ENCODE assay signal across 31 cellular contexts in the genomic region with DNA sequence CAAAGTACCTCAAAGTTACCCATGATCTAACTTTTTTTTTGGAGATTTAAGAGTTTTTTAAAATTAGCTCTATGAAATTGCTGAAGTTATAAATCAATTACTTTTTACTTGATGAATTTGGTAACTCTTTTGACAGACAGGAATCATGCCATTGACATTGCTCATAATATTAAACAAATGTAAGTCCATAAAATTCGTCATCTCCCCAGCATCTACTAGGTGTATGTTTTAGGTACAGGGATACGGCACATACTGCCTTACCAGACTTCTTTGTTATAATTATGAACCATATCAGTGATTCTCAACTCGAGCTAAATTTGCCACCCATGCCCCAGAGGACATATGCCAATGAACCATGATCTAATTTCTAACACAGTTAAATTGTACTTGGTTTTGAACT.
"Had no signal": no experiment of that assay in that cellular context is flagged by ENCODE, and none has a peak within 500 bp of the region (broad histone marks: within the 10 kb centered on the region; RNA-seq: fewer than 3 reads in every experiment).

No MANE protein-coding gene starts in this region.

- H3K27me3 ChIP-seq: body of pancreas, SJCRH30 had no signal

- H3K36me3 ChIP-seq: SJCRH30 had no signal

- H3K9me3 Mint-ChIP-seq: activated naive CD4-positive, alpha-beta T cell treated with anti-CD3 and anti-CD28 coated beads, Interleukin-2, amount 50 U/mL, for 24 hours; activated T-cell treated with anti-CD3 and anti-CD28 coated beads, Interleukin-2, amount 50 U/mL, for 24 hours; T-helper 2 cell treated with Interferon-gamma antibody and Interleukin-4, amounts not matched to agents 5 μg/mL and 100 μg/mL, for 36 hours; WTC11 had no signal

- H3K4me1 ChIP-seq: body of pancreas, SJCRH30 had no signal

- H3K4me2 ChIP-seq: PC-9, SK-N-SH had no signal

- H3K9me3 ChIP-seq: body of pancreas, SJCRH30, SK-N-SH had no signal

- FAIRE-seq: bronchial epithelial cell had no signal

- H3K27me3 Mint-ChIP-seq: activated CD4-positive, alpha-beta T cell treated with anti-CD3 and anti-CD28 coated beads for 36 hours; activated naive CD4-positive, alpha-beta T cell treated with anti-CD3 and anti-CD28 coated beads, Interleukin-2, amount 50 U/mL, for 24 hours; activated T-cell treated with anti-CD3 and anti-CD28 coated beads, Interleukin-2, amount 50 U/mL, for 24 hours had no signal

- H3K4me3 Mint-ChIP-seq: activated CD4-positive, alpha-beta T cell treated with anti-CD3 and anti-CD28 coated beads for 36 hours; activated CD4-positive, alpha-beta T cell treated with anti-CD3 and anti-CD28 coated beads, Interleukin-2, amount 10 ng/mL, durations not matched to agents 7 days and 5 days; activated CD8-positive, alpha-beta T cell treated with anti-CD3 and anti-CD28 coated beads, Interleukin-2, amount 10 ng/mL, durations not matched to agents 7 days and 5 days; activated naive CD4-positive, alpha-beta T cell treated with anti-CD3 and anti-CD28 coated beads, Interleukin-2, amount 50 U/mL, for 24 hours; activated naive CD8-positive, alpha-beta T cell treated with anti-CD3 and anti-CD28 coated beads, Interleukin-2, amount 10 ng/mL, durations not matched to agents 7 days and 5 days; activated T-cell treated with anti-CD3 and anti-CD28 coated beads, Interleukin-2, amount 50 U/mL, for 24 hours; T-helper 1 cell treated with Interleukin-12 subunit alpha and Interleukin-12 subunit beta and Interleukin-4 antibody, amounts not matched to agents 30 μg/mL and 1 μg/mL, for 36 hours; T-helper 2 cell treated with Interferon-gamma antibody and Interleukin-4, amounts not matched to agents 5 μg/mL and 100 μg/mL, for 36 hours; WTC11 had no signal

- H3K36me3 Mint-ChIP-seq: activated naive CD4-positive, alpha-beta T cell treated with anti-CD3 and anti-CD28 coated beads, Interleukin-2, amount 50 U/mL, for 24 hours; WTC11 had no signal

- DNase-seq: activated CD4-positive, alpha-beta T cell treated with anti-CD3 and anti-CD28 coated beads for 36 hours; activated CD4-positive, alpha-beta T cell treated with anti-CD3 and anti-CD28 coated beads, Interleukin-2, amount 10 ng/mL, durations not matched to agents 7 days and 5 days; activated CD4-positive, alpha-beta T cell treated with anti-CD3 and anti-CD28 coated beads, Interleukin-2, amount 50 U/mL, for 48 hours; activated CD8-positive, alpha-beta T cell treated with anti-CD3 and anti-CD28 coated beads, Interleukin-2, amount 10 ng/mL, durations not matched to agents 7 days and 5 days; activated gamma-delta T cell; activated naive CD4-positive, alpha-beta T cell treated with Interleukin-2 at 50 U/mL for 16 hours; activated naive CD8-positive, alpha-beta T cell treated with anti-CD3 and anti-CD28 coated beads, Interleukin-2, amount 10 ng/mL, durations not matched to agents 7 days and 5 days; activated T-cell treated with anti-CD3 and anti-CD28 coated beads, Interleukin-2, amount 50 U/mL, for 24 hours; amygdala; body of pancreas; caudate nucleus; cerebellar nuclear complex; NCI-H1105; NCI-H1436; NCI-H1694 treated with DMSO at 0.1 percent for 48 hours; NCI-H2029; NCI-H345; NCI-H524 treated with DMSO at 0.1 percent for 48 hours; NCI-H748 treated with DMSO at 0.1 percent for 48 hours; NK-92 treated with Interleukin-12 subunit alpha and Interleukin-12 subunit beta, amount 100 ng/mL, for 24 hours; PC-9; SHP77; SJCRH30; SK-N-SH had no signal

- H3K27ac ChIP-seq: body of pancreas, PC-9, SJCRH30 had no signal

- H3K4me3 ChIP-seq: body of pancreas, PC-9, SJCRH30 had no signal

- ATAC-seq: activated CD4-positive, alpha-beta T cell treated with anti-CD3 and anti-CD28 coated beads for 36 hours; activated CD4-positive, CD25-positive, alpha-beta regulatory T cell treated with anti-CD3 and anti-CD28 coated beads, Interleukin-2, amount 50 U/mL, for 24 hours; activated CD8-positive, alpha-beta T cell treated with anti-CD3 and anti-CD28 coated beads, Interleukin-2, amount 10 ng/mL, durations not matched to agents 7 days and 5 days; body of pancreas; WTC11 had no signal

- H3K27ac Mint-ChIP-seq: activated CD4-positive, alpha-beta T cell treated with anti-CD3 and anti-CD28 coated beads for 36 hours; activated CD4-positive, alpha-beta T cell treated with anti-CD3 and anti-CD28 coated beads, Interleukin-2, amount 10 ng/mL, durations not matched to agents 7 days and 5 days; activated CD8-positive, alpha-beta T cell treated with anti-CD3 and anti-CD28 coated beads, Interleukin-2, amount 10 ng/mL, durations not matched to agents 7 days and 5 days; activated naive CD8-positive, alpha-beta T cell treated with anti-CD3 and anti-CD28 coated beads, Interleukin-2, amount 10 ng/mL, durations not matched to agents 7 days and 5 days; activated T-cell treated with anti-CD3 and anti-CD28 coated beads, Interleukin-2, amount 50 U/mL, for 24 hours; activated T-helper 2 cell treated with anti-CD3 and anti-CD28 coated beads, Interferon-gamma antibody, Interleukin-2, Interleukin-4, amounts not matched to agents 10 μg/mL and 5 μg/mL and 100 μg/mL, durations not matched to agents 14 hours and 24 hours and 36 hours; T-helper 1 cell treated with Interleukin-12 subunit alpha and Interleukin-12 subunit beta and Interleukin-4 antibody, amounts not matched to agents 30 μg/mL and 1 μg/mL, for 36 hours; T-helper 2 cell treated with Interferon-gamma antibody and Interleukin-4, amounts not matched to agents 5 μg/mL and 100 μg/mL, for 36 hours; WTC11 had no signal
